In the genomic region with DNA sequence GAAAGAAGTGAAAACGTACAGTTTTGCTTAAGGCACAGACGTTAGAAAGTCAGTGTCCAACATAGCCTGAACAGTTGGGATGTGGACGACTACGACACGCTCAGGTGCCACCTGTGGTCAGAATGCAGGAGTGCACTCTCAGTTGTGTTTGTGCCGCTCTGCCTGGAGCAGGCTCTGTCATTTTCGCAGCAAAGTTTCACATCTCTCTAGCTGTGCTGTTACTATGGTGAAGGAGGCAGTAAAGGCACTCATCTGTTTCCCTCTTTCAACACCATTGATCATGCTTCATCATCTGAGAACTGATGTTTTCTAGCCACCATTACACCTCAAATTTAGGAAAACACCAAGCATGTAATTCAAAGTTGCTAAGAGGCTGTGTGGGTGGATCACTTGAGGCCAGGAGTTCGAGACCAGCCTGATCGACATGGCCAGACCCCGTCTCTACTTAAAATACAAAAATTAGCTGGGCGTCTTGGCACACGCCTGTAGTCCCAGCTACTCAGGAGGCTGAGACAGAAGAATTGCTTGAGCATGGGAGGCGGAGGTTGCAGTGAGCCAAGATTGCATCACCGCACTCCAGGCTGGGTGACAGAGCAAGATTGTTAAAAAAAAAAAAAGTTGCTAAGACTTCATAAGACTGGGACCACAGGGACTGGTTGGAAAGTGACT, we compare ENCODE assay signal across 8 cellular contexts.
DNase-seq lines count a peak whose midpoint lies in the region; ATAC-seq and TF ChIP-seq lines count a peak whose summit lies in the region.

No MANE protein-coding gene starts in this region.

- peak; percentile 79 for TF ChIP-seq CTCF in C4-2B (conservative IDR thresholded peaks at IDR 0.05)

- peak; percentile 25 for DNase-seq in NCI-H1105 (lab: John Stamatoyannopoulos, UW)
- DNase-seq in activated CD4-positive, alpha-beta T cell treated with anti-CD3 and anti-CD28 coated beads, Interleukin-2, amount 50 U/mL, for 1 hour, result peak; percentile 31
- peak; percentile 29 for DNase-seq in glomerular visceral epithelial cell (ENCODE audit: extremely low spot score)
- peak; percentile 30 to 47 (median 46) for DNase-seq in stimulated activated CD4-positive, alpha-beta T cell treated with anti-CD3 and anti-CD28 coated beads, Interleukin-12 subunit alpha, Interleukin-12 subunit beta, amount 100 ng/mL, for 48 hours (ENCODE audit: low read depth in 2 of 3, low spot score in 1 of 3)
- DNase-seq in GOT3 (lab: John Stamatoyannopoulos, UW), result no peak

- ATAC-seq in GM18517 (IDR thresholded peaks at IDR 0.05; ENCODE audit: unreplicated experiment), result peak; percentile 100
- peak; percentile 99 for ATAC-seq in HG02852 (IDR thresholded peaks at IDR 0.05; ENCODE audit: unreplicated experiment)

- H3K27ac ChIP-seq in C4-2B, result no peak overlapping the region
